ENCODE assay signal across 1 cellular context in the genomic region with DNA sequence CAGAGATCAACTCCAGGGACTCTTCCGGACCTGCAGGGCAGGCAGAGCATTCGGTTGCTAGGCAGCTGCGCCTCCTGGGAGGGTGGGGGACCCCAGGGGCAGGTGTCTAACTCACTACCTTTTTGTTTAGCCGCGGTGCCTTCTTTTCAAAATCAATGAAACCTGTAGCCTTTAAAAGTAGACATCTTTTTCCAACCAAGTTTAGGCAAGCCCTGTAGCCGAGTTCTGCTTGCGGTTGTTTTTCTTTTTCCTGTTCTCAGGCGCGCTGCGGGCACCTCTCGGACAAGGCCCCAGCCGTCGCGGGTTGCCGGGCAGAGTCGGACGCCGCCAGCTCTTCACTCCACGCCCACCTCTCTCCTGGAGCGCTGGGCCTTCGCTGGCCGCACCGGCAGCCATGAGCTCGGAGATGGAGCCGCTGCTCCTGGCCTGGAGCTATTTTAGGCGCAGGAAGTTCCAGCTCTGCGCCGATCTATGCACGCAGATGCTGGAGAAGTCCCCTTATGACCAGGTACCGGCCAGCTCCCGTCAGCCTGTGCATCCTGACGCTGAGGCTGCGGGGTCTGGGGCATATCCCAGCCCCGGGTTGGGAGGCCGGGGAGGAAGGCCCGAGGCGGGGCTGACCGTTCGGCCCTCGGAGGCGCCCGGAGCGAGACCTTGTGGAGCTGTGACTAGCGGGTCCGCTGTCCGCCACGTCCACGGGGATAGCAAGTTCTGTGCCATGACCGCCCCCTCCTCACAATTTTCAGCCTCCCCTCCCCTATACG.
TF ChIP-seq lines count a peak whose summit lies in the region.

A gene (plus strand): TSS at position 338 of the 764 bp plus-strand sequence. CDS start 57 bp downstream, at position 395.

TF ChIP-seq in HepG2, 621 proteins besides CTCF, POLR2A, EP300 and RAD21 (continued from another document and continues in another):
- TF ChIP-seq, protein P1, sequence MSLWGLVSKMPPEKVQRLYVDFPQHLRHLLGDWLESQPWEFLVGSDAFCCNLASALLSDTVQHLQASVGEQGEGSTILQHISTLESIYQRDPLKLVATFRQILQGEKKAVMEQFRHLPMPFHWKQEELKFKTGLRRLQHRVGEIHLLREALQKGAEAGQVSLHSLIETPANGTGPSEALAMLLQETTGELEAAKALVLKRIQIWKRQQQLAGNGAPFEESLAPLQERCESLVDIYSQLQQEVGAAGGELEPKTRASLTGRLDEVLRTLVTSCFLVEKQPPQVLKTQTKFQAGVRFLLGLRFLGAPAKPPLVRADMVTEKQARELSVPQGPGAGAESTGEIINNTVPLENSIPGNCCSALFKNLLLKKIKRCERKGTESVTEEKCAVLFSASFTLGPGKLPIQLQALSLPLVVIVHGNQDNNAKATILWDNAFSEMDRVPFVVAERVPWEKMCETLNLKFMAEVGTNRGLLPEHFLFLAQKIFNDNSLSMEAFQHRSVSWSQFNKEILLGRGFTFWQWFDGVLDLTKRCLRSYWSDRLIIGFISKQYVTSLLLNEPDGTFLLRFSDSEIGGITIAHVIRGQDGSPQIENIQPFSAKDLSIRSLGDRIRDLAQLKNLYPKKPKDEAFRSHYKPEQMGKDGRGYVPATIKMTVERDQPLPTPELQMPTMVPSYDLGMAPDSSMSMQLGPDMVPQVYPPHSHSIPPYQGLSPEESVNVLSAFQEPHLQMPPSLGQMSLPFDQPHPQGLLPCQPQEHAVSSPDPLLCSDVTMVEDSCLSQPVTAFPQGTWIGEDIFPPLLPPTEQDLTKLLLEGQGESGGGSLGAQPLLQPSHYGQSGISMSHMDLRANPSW (CRISPR knock-in tag; IDR thresholded peaks at IDR 0.05; ENCODE audit: borderline replicate concordance): no peak
- TF ChIP-seq ZNF772 (CRISPR knock-in tag; IDR thresholded peaks at IDR 0.05): peak; percentile 86; the same call in 1 of the 2 replicates
- TF ChIP-seq MATR3 (CRISPR knock-in tag; IDR thresholded peaks at IDR 0.05): no peak
- TF ChIP-seq ZNF850 (CRISPR knock-in tag; conservative IDR thresholded peaks at IDR 0.05): no peak
- no peak for TF ChIP-seq IRX3 (CRISPR knock-in tag; IDR thresholded peaks at IDR 0.05; ENCODE audit: borderline replicate concordance, low read depth)
- TF ChIP-seq ZNF607 (CRISPR knock-in tag; IDR thresholded peaks at IDR 0.05; ENCODE audit: borderline replicate concordance): peak; percentile 74; the same call in 1 of the 2 replicates
- TF ChIP-seq ARNT (IDR thresholded peaks at IDR 0.05): no peak
- TF ChIP-seq, protein P2, sequence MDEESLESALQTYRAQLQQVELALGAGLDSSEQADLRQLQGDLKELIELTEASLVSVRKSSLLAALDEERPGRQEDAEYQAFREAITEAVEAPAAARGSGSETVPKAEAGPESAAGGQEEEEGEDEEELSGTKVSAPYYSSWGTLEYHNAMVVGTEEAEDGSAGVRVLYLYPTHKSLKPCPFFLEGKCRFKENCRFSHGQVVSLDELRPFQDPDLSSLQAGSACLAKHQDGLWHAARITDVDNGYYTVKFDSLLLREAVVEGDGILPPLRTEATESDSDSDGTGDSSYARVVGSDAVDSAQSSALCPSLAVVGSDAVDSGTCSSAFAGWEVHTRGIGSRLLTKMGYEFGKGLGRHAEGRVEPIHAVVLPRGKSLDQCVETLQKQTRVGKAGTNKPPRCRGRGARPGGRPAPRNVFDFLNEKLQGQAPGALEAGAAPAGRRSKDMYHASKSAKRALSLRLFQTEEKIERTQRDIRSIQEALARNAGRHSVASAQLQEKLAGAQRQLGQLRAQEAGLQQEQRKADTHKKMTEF (CRISPR knock-in tag; IDR thresholded peaks at IDR 0.05): peak; percentile 78; the same call in 1 of the 2 replicates
- no peak; the same call in 1 of the 2 replicates for TF ChIP-seq ZNF746 (CRISPR knock-in tag; IDR thresholded peaks at IDR 0.05)
- peak; percentile 52; the same call in 1 of the 2 replicates for TF ChIP-seq FOXJ3 (CRISPR knock-in tag; IDR thresholded peaks at IDR 0.05; ENCODE audit: borderline replicate concordance)
- TF ChIP-seq, protein P3, sequence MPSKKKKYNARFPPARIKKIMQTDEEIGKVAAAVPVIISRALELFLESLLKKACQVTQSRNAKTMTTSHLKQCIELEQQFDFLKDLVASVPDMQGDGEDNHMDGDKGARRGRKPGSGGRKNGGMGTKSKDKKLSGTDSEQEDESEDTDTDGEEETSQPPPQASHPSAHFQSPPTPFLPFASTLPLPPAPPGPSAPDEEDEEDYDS (CRISPR knock-in tag; IDR thresholded peaks at IDR 0.05): no peak
- peak; percentile 81; the same call in 1 of the 2 replicates for TF ChIP-seq ZNF232 (CRISPR knock-in tag; IDR thresholded peaks at IDR 0.05; ENCODE audit: borderline replicate concordance)
- TF ChIP-seq U2AF1 (optimal IDR thresholded peaks at IDR 0.05; ENCODE audit: low read depth, low read length): no peak
- peak; percentile 65 for TF ChIP-seq CBX1 (IDR thresholded peaks at IDR 0.05; ENCODE audit: low read depth)
- TF ChIP-seq FOXA3 (CRISPR knock-in tag; IDR thresholded peaks at IDR 0.05): peak; percentile 15; the same call in 1 of the 2 replicates
- TF ChIP-seq, protein P4, sequence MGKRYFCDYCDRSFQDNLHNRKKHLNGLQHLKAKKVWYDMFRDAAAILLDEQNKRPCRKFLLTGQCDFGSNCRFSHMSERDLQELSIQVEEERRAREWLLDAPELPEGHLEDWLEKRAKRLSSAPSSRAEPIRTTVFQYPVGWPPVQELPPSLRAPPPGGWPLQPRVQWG (CRISPR knock-in tag; IDR thresholded peaks at IDR 0.05; ENCODE audit: borderline replicate concordance, low read depth): no peak
- peak; percentile 90 for TF ChIP-seq YEATS2 (CRISPR knock-in tag; IDR thresholded peaks at IDR 0.05; ENCODE audit: borderline replicate concordance)
- no peak for TF ChIP-seq KAT2B (IDR thresholded peaks at IDR 0.05; ENCODE audit: borderline replicate concordance, low read depth, low read length)
- peak; percentile 45 for TF ChIP-seq ZNF331 (CRISPR knock-in tag; IDR thresholded peaks at IDR 0.05)
- no peak for TF ChIP-seq ZKSCAN5 (CRISPR knock-in tag; IDR thresholded peaks at IDR 0.05)
- no peak for TF ChIP-seq ZNF589 (CRISPR knock-in tag; conservative IDR thresholded peaks at IDR 0.05)
- no peak for TF ChIP-seq PTBP1 (IDR thresholded peaks at IDR 0.05; ENCODE audit: low read depth, low read length, poor library complexity, severe bottlenecking)
- TF ChIP-seq POLR2AphosphoS5 (IDR thresholded peaks at IDR 0.05; ENCODE audit: low read depth, low read length): peak; percentile 90
- TF ChIP-seq ATAD3A (CRISPR knock-in tag; IDR thresholded peaks at IDR 0.05): 0 out of 2 replicates have a peak, but pooled peaks have one; percentile 55
- no peak for TF ChIP-seq MBNL3 (CRISPR knock-in tag; conservative IDR thresholded peaks at IDR 0.05)
- TF ChIP-seq FLYWCH1 (CRISPR knock-in tag; IDR thresholded peaks at IDR 0.05): peak; percentile 61; the same call in 1 of the 2 replicates
- TF ChIP-seq, protein P5, sequence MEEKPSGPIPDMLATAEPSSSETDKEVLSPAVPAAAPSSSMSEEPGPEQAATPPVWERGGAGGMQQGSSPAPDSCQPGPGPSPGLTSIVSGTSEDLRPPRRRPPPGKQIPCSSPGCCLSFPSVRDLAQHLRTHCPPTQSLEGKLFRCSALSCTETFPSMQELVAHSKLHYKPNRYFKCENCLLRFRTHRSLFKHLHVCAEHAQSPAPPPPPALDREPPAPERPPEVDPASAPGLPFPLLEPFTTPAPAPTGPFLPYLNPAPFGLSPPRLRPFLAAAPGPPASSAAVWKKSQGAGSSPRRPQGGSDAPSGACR (CRISPR knock-in tag; IDR thresholded peaks at IDR 0.05): no peak
- TF ChIP-seq ZFP90 (CRISPR knock-in tag; IDR thresholded peaks at IDR 0.05; ENCODE audit: borderline replicate concordance): peak; percentile 50; the same call in 1 of the 2 replicates
- 0 out of 2 replicates have a peak, but pooled peaks have one; percentile 23 for TF ChIP-seq ZNF253 (CRISPR knock-in tag; IDR thresholded peaks at IDR 0.05; ENCODE audit: borderline replicate concordance)
- no peak for TF ChIP-seq ZBTB21 (CRISPR knock-in tag; IDR thresholded peaks at IDR 0.05)
- TF ChIP-seq ADNP (CRISPR knock-in tag; IDR thresholded peaks at IDR 0.05): no peak
- TF ChIP-seq ZFAT (CRISPR knock-in tag; conservative IDR thresholded peaks at IDR 0.05): no peak
- TF ChIP-seq BRCA1 (CRISPR knock-in tag; IDR thresholded peaks at IDR 0.05): no peak
- TF ChIP-seq TARDBP (CRISPR knock-in tag; IDR thresholded peaks at IDR 0.05): peak; percentile 24; the same call in 1 of the 2 replicates
- TF ChIP-seq, protein P6, sequence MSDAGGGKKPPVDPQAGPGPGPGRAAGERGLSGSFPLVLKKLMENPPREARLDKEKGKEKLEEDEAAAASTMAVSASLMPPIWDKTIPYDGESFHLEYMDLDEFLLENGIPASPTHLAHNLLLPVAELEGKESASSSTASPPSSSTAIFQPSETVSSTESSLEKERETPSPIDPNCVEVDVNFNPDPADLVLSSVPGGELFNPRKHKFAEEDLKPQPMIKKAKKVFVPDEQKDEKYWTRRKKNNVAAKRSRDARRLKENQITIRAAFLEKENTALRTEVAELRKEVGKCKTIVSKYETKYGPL (CRISPR knock-in tag; IDR thresholded peaks at IDR 0.05): no peak
- TF ChIP-seq ZNF883 (CRISPR knock-in tag; IDR thresholded peaks at IDR 0.05; ENCODE audit: not compliant biosample characterization): peak; percentile 85
- TF ChIP-seq MZF1 (CRISPR knock-in tag; IDR thresholded peaks at IDR 0.05; ENCODE audit: borderline replicate concordance): no peak
- TF ChIP-seq STAG1 (CRISPR knock-in tag; IDR thresholded peaks at IDR 0.05): no peak
- 0 out of 2 replicates have a peak, but pooled peaks have one; percentile 11 for TF ChIP-seq CEBPG (CRISPR knock-in tag; IDR thresholded peaks at IDR 0.05)
- TF ChIP-seq CBX2 (IDR thresholded peaks at IDR 0.05; ENCODE audit: low read depth, low read length): no peak
- TF ChIP-seq CBX2 (CRISPR knock-in tag; IDR thresholded peaks at IDR 0.05; ENCODE audit: low read depth): no peak
- peak; percentile 73; the same call in 1 of the 2 replicates for TF ChIP-seq ZNF788 (CRISPR knock-in tag; IDR thresholded peaks at IDR 0.05; ENCODE audit: borderline replicate concordance)
- TF ChIP-seq, protein P7, sequence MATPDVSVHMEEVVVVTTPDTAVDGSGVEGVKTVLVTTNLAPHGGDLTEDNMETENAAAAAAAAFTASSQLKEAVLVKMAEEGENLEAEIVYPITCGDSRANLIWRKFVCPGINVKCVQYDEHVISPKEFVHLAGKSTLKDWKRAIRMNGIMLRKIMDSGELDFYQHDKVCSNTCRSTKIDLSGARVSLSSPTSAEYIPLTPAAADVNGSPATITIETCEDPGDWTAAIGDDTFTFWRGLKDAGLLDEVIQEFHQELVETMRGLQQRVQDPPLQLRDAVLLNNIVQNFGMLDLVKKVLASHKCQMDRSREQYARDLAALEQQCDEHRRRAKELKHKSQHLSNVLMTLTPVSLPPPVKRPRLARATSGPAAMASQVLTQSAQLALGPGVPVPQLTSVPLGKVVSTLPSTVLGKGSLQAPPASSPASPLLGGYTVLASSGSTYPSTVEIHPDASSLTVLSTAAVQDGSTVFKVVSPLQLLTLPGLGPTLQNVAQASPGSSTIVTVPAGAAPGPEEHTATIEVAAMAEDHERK (CRISPR knock-in tag; IDR thresholded peaks at IDR 0.05; ENCODE audit: low read depth): no peak
- TF ChIP-seq, protein P8, sequence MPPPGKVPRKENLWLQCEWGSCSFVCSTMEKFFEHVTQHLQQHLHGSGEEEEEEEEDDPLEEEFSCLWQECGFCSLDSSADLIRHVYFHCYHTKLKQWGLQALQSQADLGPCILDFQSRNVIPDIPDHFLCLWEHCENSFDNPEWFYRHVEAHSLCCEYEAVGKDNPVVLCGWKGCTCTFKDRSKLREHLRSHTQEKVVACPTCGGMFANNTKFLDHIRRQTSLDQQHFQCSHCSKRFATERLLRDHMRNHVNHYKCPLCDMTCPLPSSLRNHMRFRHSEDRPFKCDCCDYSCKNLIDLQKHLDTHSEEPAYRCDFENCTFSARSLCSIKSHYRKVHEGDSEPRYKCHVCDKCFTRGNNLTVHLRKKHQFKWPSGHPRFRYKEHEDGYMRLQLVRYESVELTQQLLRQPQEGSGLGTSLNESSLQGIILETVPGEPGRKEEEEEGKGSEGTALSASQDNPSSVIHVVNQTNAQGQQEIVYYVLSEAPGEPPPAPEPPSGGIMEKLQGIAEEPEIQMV (CRISPR knock-in tag; IDR thresholded peaks at IDR 0.05; ENCODE audit: low read depth): 0 out of 2 replicates have a peak, but pooled peaks have one; percentile 66
- peak; percentile 43; the same call in 1 of the 2 replicates for TF ChIP-seq CBX5 (CRISPR knock-in tag; IDR thresholded peaks at IDR 0.05; ENCODE audit: borderline replicate concordance)
- TF ChIP-seq SIN3A (IDR thresholded peaks at IDR 0.05; ENCODE audit: borderline replicate concordance, low read depth, low read length): peak; percentile 96
- TF ChIP-seq NFKB2 (CRISPR knock-in tag; IDR thresholded peaks at IDR 0.05; ENCODE audit: borderline replicate concordance): peak; percentile 97; the same call in 1 of the 2 replicates
- TF ChIP-seq, protein P9, sequence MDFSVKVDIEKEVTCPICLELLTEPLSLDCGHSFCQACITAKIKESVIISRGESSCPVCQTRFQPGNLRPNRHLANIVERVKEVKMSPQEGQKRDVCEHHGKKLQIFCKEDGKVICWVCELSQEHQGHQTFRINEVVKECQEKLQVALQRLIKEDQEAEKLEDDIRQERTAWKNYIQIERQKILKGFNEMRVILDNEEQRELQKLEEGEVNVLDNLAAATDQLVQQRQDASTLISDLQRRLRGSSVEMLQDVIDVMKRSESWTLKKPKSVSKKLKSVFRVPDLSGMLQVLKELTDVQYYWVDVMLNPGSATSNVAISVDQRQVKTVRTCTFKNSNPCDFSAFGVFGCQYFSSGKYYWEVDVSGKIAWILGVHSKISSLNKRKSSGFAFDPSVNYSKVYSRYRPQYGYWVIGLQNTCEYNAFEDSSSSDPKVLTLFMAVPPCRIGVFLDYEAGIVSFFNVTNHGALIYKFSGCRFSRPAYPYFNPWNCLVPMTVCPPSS (IDR thresholded peaks at IDR 0.05): no peak
- no peak for TF ChIP-seq AGO2 (optimal IDR thresholded peaks at IDR 0.05; ENCODE audit: low read depth, low read length)
- TF ChIP-seq ZNF543 (CRISPR knock-in tag; IDR thresholded peaks at IDR 0.05): 0 out of 2 replicates have a peak, but pooled peaks have one; percentile 73
- TF ChIP-seq TEAD2 (CRISPR knock-in tag; IDR thresholded peaks at IDR 0.05): no peak
- no peak for TF ChIP-seq HOXA7 (CRISPR knock-in tag; IDR thresholded peaks at IDR 0.05)
- no peak for TF ChIP-seq ONECUT2 (CRISPR knock-in tag; IDR thresholded peaks at IDR 0.05)
- peak in 1 of 2 experiments; percentile 85; a peak in 2 of 4 replicates for TF ChIP-seq KLF16 (CRISPR knock-in tag; IDR thresholded peaks at IDR 0.05)
- TF ChIP-seq, protein P10, sequence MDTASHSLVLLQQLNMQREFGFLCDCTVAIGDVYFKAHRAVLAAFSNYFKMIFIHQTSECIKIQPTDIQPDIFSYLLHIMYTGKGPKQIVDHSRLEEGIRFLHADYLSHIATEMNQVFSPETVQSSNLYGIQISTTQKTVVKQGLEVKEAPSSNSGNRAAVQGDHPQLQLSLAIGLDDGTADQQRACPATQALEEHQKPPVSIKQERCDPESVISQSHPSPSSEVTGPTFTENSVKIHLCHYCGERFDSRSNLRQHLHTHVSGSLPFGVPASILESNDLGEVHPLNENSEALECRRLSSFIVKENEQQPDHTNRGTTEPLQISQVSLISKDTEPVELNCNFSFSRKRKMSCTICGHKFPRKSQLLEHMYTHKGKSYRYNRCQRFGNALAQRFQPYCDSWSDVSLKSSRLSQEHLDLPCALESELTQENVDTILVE (CRISPR knock-in tag; IDR thresholded peaks at IDR 0.05): no peak
- TF ChIP-seq TCF7 (IDR thresholded peaks at IDR 0.05; ENCODE audit: low read depth): no peak
- no peak for TF ChIP-seq RBM39 (IDR thresholded peaks at IDR 0.05; ENCODE audit: low read depth, low read length, poor library complexity, severe bottlenecking)
- no peak for TF ChIP-seq ZBTB20 (CRISPR knock-in tag; IDR thresholded peaks at IDR 0.05; ENCODE audit: borderline replicate concordance, low read depth)
- TF ChIP-seq ARID2 (CRISPR knock-in tag; IDR thresholded peaks at IDR 0.05; ENCODE audit: borderline replicate concordance): no peak
- TF ChIP-seq ELF1 (CRISPR knock-in tag; IDR thresholded peaks at IDR 0.05): peak; percentile 46; the same call in 1 of the 2 replicates
